ENCODE assay signal across 21 cellular contexts in genomic region chr12:28830491-28830890, GRCh38.
A peak's percentile ranks its signal among the peaks of the same experiment; 100 is the strongest.
DNase-seq lines count a peak whose midpoint lies in the region; ATAC-seq and TF ChIP-seq lines count a peak whose summit lies in the region.
"Had no signal": no experiment of that assay in that cellular context is flagged by ENCODE, and none has a peak within 500 bp of the region (broad histone marks: within the 10 kb centered on the region; RNA-seq: fewer than 3 reads in every experiment).

No MANE protein-coding gene starts in this region.

- H3K4me3 Mint-ChIP-seq in glutamatergic neuron (ENCODE audit: unreplicated experiment): no peak overlapping the region
- H3K4me3 Mint-ChIP-seq in CD8-positive, alpha-beta T cell: no peak overlapping the region
- H3K4me3 Mint-ChIP-seq: CD14-positive monocyte; T-helper 1 cell treated with Interleukin-12 subunit alpha and Interleukin-12 subunit beta and Interleukin-4 antibody, amounts not matched to agents 30 μg/mL and 1 μg/mL, for 36 hours had no signal

- no peaks in the 10 kb centered on the region for H3K4me1 Mint-ChIP-seq in glutamatergic neuron (ENCODE audit: low read depth, unreplicated experiment)
- no peaks in the 10 kb centered on the region for H3K4me1 Mint-ChIP-seq in CD8-positive, alpha-beta T cell (ENCODE audit: low read depth)
- H3K4me1 Mint-ChIP-seq: CD14-positive monocyte had no signal

- CTCF ChIA-PET in CD8-positive, alpha-beta T cell (lab: Charles Lee): no interaction called here

- POLR2A ChIA-PET in CD8-positive, alpha-beta T cell (lab: Charles Lee): no interaction called here

- H3K4me1 ChIP-seq in CD8-positive, alpha-beta T cell (ENCODE audit: insufficient read depth, low read length): no peaks in the 10 kb centered on the region
- H3K4me1 ChIP-seq: SJSA1 had no signal

- H3K36me3 ChIP-seq in CD8-positive, alpha-beta T cell (ENCODE audit: insufficient read depth, low read length): no peaks in the 10 kb centered on the region
- H3K36me3 ChIP-seq: MG63, SJSA1 had no signal

- H3K36me3 Mint-ChIP-seq in glutamatergic neuron (ENCODE audit: unreplicated experiment): no peaks in the 10 kb centered on the region
- H3K36me3 Mint-ChIP-seq in CD8-positive, alpha-beta T cell: no peaks in the 10 kb centered on the region
- H3K36me3 Mint-ChIP-seq: CD14-positive monocyte had no signal

- no peaks in the 10 kb centered on the region for H3K9me3 Mint-ChIP-seq in glutamatergic neuron (ENCODE audit: unreplicated experiment)
- peaks cover 4% of the 10 kb centered on the region for H3K9me3 Mint-ChIP-seq in CD8-positive, alpha-beta T cell

- H3K27me3 ChIP-seq in CD8-positive, alpha-beta T cell (ENCODE audit: insufficient read depth, low read length): no peaks in the 10 kb centered on the region
- H3K27me3 ChIP-seq: MG63, SJSA1 had no signal

- H3K27me3 Mint-ChIP-seq in glutamatergic neuron (ENCODE audit: unreplicated experiment): no peaks in the 10 kb centered on the region
- H3K27me3 Mint-ChIP-seq in CD8-positive, alpha-beta T cell (ENCODE audit: low read depth): peaks cover 6% of the 10 kb centered on the region

- DNase-seq in NCI-H146 (lab: John Stamatoyannopoulos, UW) (peak; percentile 5), NCI-H146 treated with DMSO at 0.1 percent for 48 hours (lab: John Stamatoyannopoulos, UW; ENCODE audit: unreplicated experiment) (no peak), Daoy (ENCODE audit: low read depth) (peak; percentile 3), NCI-H2171 treated with DMSO at 0.1 percent for 48 hours (lab: John Stamatoyannopoulos, UW) (peak; percentile 70), glutamatergic neuron (no peak), T-helper 9 cell (no peak), NCI-H226 (no peak)
- no peak for DNase-seq in CD8-positive, alpha-beta T cell
- DNase-seq: AML-193, DMS153, Karpas-422, MG63, NCI-H1048, NCI-H1436 treated with DMSO at 0.1 percent for 48 hours, NCI-H2081, NCI-H446 treated with DMSO at 0.1 percent for 48 hours had no signal

- no peak for ATAC-seq in CD8-positive, alpha-beta T cell
- ATAC-seq: Panc1 had no signal

- no peaks in the 10 kb centered on the region for H3K9me3 ChIP-seq in CD8-positive, alpha-beta T cell (ENCODE audit: low read length)
- H3K9me3 ChIP-seq: MG63, SJSA1 had no signal

- H3K4me3 ChIP-seq in CD8-positive, alpha-beta T cell (ENCODE audit: low read depth, low read length): no peak overlapping the region
- H3K4me3 ChIP-seq: MG63, SJSA1 had no signal

- peak overlapping the region; percentile 28 for H3K27ac Mint-ChIP-seq in glutamatergic neuron (ENCODE audit: unreplicated experiment)
- no peak overlapping the region for H3K27ac Mint-ChIP-seq in CD8-positive, alpha-beta T cell
- H3K27ac Mint-ChIP-seq: CD14-positive monocyte; T-helper 1 cell treated with Interleukin-12 subunit alpha and Interleukin-12 subunit beta and Interleukin-4 antibody, amounts not matched to agents 30 μg/mL and 1 μg/mL, for 36 hours had no signal

- intact Hi-C loops in CD8-positive, alpha-beta T cell (cut with DNase I, micrococcal nuclease): no loop called here

- TF ChIP-seq CTCF in glutamatergic neuron (IDR thresholded peaks at IDR 0.05; ENCODE audit: partially characterized antibody, unreplicated experiment): no peak
- no peak for TF ChIP-seq CTCF in CD8-positive, alpha-beta T cell (IDR thresholded peaks at IDR 0.05)

- H3K27ac ChIP-seq in CD8-positive, alpha-beta T cell (ENCODE audit: low read depth, low read length): no peak overlapping the region
- H3K27ac ChIP-seq: 22Rv1, SJSA1 had no signal

Comparison
In these comparisons a context has a peak if more than half of its experiments do, and no peak if none do; other contexts are left out.
1. DNase-seq: peak in NCI-H146 (single experiment), Daoy (single experiment) and NCI-H2171 treated with DMSO at 0.1 percent for 48 hours (single experiment); none in NCI-H146 treated with DMSO at 0.1 percent for 48 hours (single experiment), glutamatergic neuron (single experiment), CD8-positive, alpha-beta T cell (0 of 7), T-helper 9 cell (single experiment) and NCI-H226 (single experiment).